19 cellular contexts compared by ENCODE assay signal in genomic region chr2:16034975-16035746, GRCh38.
A peak's percentile ranks its signal among the peaks of the same experiment; 100 is the strongest.
DNase-seq lines count a peak whose midpoint lies in the region; FAIRE-seq and TF ChIP-seq lines count a peak whose summit lies in the region.
"Had no signal": no experiment of that assay in that cellular context is flagged by ENCODE, and none has a peak within 500 bp of the region (broad histone marks: within the 10 kb centered on the region; RNA-seq: fewer than 3 reads in every experiment).

No MANE protein-coding gene starts in this region.

- POLR2A ChIA-PET in H1 (lab: Charles Lee; ENCODE audit: partially characterized antibody): no interaction called here

- peak overlapping the region; percentile 24 for H3K4me3 Mint-ChIP-seq in neural crest cell
- H3K4me3 Mint-ChIP-seq: CD4-positive, alpha-beta T cell; H9 had no signal

- no peak overlapping the region for H2BK5ac ChIP-seq in H1 (ENCODE audit: low read depth, low read length)
- no peak overlapping the region for H2BK5ac ChIP-seq in neuronal stem cell (ENCODE audit: low read length)

- H3K14ac ChIP-seq in H1 (ENCODE audit: insufficient read length): no peak overlapping the region
- H3K14ac ChIP-seq in neuronal stem cell (ENCODE audit: low read length): no peak overlapping the region

- H3K27ac ChIP-seq in H1 (ENCODE audit: low read depth, low read length) (no peak overlapping the region), neuronal stem cell (replicated peaks; ENCODE audit: low read length) (no peak overlapping the region)
- H3K27ac ChIP-seq: C4-2B, GM23248 had no signal

- H3K9me3 ChIP-seq in Loucy (ENCODE audit: insufficient read depth, low read depth, low read length) (no peaks in the 10 kb centered on the region), H1 (ENCODE audit: insufficient read depth in 2 of 2, low read depth in 1 of 2, low read length in 1 of 2) (no peaks in the 10 kb centered on the region), neuronal stem cell (replicated peaks in 1 of 2; ENCODE audit: control insufficient read depth in 2 of 2, insufficient read depth in 1 of 2, low read depth in 1 of 2, low read length in 2 of 2) (no peaks in the 10 kb centered on the region)
- H3K9me3 ChIP-seq: Caco-2 had no signal

- no peaks in the 10 kb centered on the region for H3K36me3 ChIP-seq in Loucy (ENCODE audit: insufficient read depth, low read length)
- H3K36me3 ChIP-seq in H1 (ENCODE audit: control insufficient read depth in 2 of 4, insufficient read depth in 4 of 4, low read length in 3 of 4): no peaks in the 10 kb centered on the region
- no peaks in the 10 kb centered on the region for H3K36me3 ChIP-seq in neuronal stem cell (replicated peaks in 1 of 2; ENCODE audit: control insufficient read depth in 2 of 2, insufficient read depth in 2 of 2, low read length in 2 of 2)

- WGBS in H1 (ENCODE audit: extremely low coverage in 1 of 2, insufficient coverage in 1 of 2, insufficient read length in 1 of 2, insufficient replicate concordance in 2 of 2, low coverage in 1 of 2, low lambda C conversion rate in 2 of 2, missing lambda C conversion rate in 1 of 2), 2 experiments: 94% methylated on average over 10 of the region's 10 CpGs; no CpG with 5 or more reads in 1 of the 2 experiments
- no CpG with 5 or more reads among the region's 10 CpGs for WGBS in neuronal stem cell (ENCODE audit: extremely low coverage in 2 of 2, insufficient read length in 2 of 2, insufficient replicate concordance in 1 of 2), 2 donors

- CTCF ChIA-PET in H1 (lab: Charles Lee; ENCODE audit: partially characterized antibody): interaction anchor here (0.5 to 7.3 kb wide), 24 partner anchors 10 to 399 kb away, joined by 3 to 120 read pairs (median 4); partner anchors contain the start of gene MYCN

- no peak overlapping the region for H3K9ac ChIP-seq in Loucy (ENCODE audit: low read depth, low read length, poor library complexity, severe bottlenecking)
- no peak overlapping the region for H3K9ac ChIP-seq in H1 (replicated peaks in 1 of 4; ENCODE audit: extremely low read depth in 1 of 4, low read depth in 3 of 4, low read length in 3 of 4)
- no peak overlapping the region for H3K9ac ChIP-seq in neuronal stem cell (ENCODE audit: low read depth, low read length, poor library complexity)
- H3K9ac ChIP-seq: GM23248 had no signal

- peak overlapping the region; percentile 24; the same call in 1 of the 2 replicates for H2BK15ac ChIP-seq in H1 (ENCODE audit: low read length)
- no peak overlapping the region for H2BK15ac ChIP-seq in neuronal stem cell (ENCODE audit: low read length)

- DNase-seq in H1 (ENCODE audit: low read depth in 1 of 2, low spot score in 2 of 2) (no peak), neural crest cell (ENCODE audit: low read depth, low spot score) (no peak), 8988T (no peak), A172 (ENCODE audit: low spot score) (no peak), NCI-H510A (lab: John Stamatoyannopoulos, UW) (no peak), neuronal stem cell (ENCODE audit: low spot score) (no peak)
- DNase-seq: Caco-2; CD4-positive, alpha-beta T cell; GM23248; H9; IMR-90 had no signal

- no peak overlapping the region for H3K4me2 ChIP-seq in Loucy (ENCODE audit: low read depth, low read length, poor library complexity, severe bottlenecking)
- no peak overlapping the region for H3K4me2 ChIP-seq in H1 (ENCODE audit: insufficient read depth in 1 of 2, low read depth in 2 of 2, low read length in 2 of 2)
- H3K4me2 ChIP-seq in neuronal stem cell (ENCODE audit: insufficient read depth, low read length, poor library complexity, severe bottlenecking): no peak overlapping the region

- no peak overlapping the region for H4K8ac ChIP-seq in H1 (ENCODE audit: extremely low read depth, insufficient read depth, low read length)
- H4K8ac ChIP-seq in neuronal stem cell (ENCODE audit: low read depth, low read length): no peak overlapping the region

- no peak overlapping the region for H2BK20ac ChIP-seq in H1 (ENCODE audit: low read length)

- H4K20me1 ChIP-seq in Loucy (ENCODE audit: insufficient read depth, low read length, poor library complexity, severe bottlenecking) (no peaks in the 10 kb centered on the region), H1 (replicated peaks in 1 of 2; ENCODE audit: control insufficient read depth in 1 of 2, insufficient read depth in 2 of 2, low read length in 2 of 2) (no peaks in the 10 kb centered on the region)

- TF ChIP-seq CTCF in Loucy (conservative IDR thresholded peaks at IDR 0.05; ENCODE audit: low read length): peak; percentile 26; the same call in 1 of the 2 replicates
- no peak for TF ChIP-seq CTCF in H1 (IDR thresholded peaks at IDR 0.05; ENCODE audit: control extremely low read depth in 1 of 3, insufficient read depth in 1 of 3, low read depth in 1 of 3, low read length in 3 of 3)
- TF ChIP-seq CTCF in neural crest cell (conservative IDR thresholded peaks at IDR 0.05): no peak

- H3K18ac ChIP-seq in H1 (ENCODE audit: extremely low read depth, low read length) (no peak overlapping the region), neuronal stem cell (ENCODE audit: low read length) (no peak overlapping the region)

- H2BK12ac ChIP-seq in H1 (ENCODE audit: low read depth, low read length) (no peak overlapping the region), neuronal stem cell (ENCODE audit: low read length) (no peak overlapping the region)

- H3K79me1 ChIP-seq in H1 (ENCODE audit: low read depth, low read length) (no peaks in the 10 kb centered on the region), neuronal stem cell (ENCODE audit: low read depth, low read length) (no peaks in the 10 kb centered on the region)

- FAIRE-seq in H1 (lab: Jason Lieb, UNC): no peak
- FAIRE-seq: D721Med, G401.6, GM12891, GM19239, HTR-8/SVneo, K562 had no signal

- H3K36me3 Mint-ChIP-seq in neural crest cell (ENCODE audit: low read depth): no peaks in the 10 kb centered on the region

- H3K79me2 ChIP-seq in Loucy (ENCODE audit: insufficient read depth, low read length) (no peaks in the 10 kb centered on the region), H1 (ENCODE audit: control insufficient read depth in 1 of 2, insufficient read depth in 2 of 2, low read length in 2 of 2) (no peaks in the 10 kb centered on the region)

- H3K4me1 ChIP-seq in Loucy (ENCODE audit: insufficient read depth, low read length, poor library complexity, severe bottlenecking) (no peaks in the 10 kb centered on the region), H1 (replicated peaks in 1 of 4; ENCODE audit: control insufficient read depth in 3 of 4, insufficient read depth in 4 of 4, low read length in 3 of 4) (peaks cover 2 to 10% (median 4%) of the 10 kb centered on the region in 4 experiments), neuronal stem cell (ENCODE audit: control insufficient read depth in 2 of 2, insufficient read depth in 1 of 2, low read depth in 1 of 2, low read length in 2 of 2) (peaks cover 33 to 39% of the 10 kb centered on the region in 2 donors)

- TF ChIP-seq RAD21 in H1 (IDR thresholded peaks at IDR 0.05 in 1 of 2, conservative IDR thresholded peaks at IDR 0.05 in 1 of 2; ENCODE audit: low read depth in 2 of 2, low read length in 2 of 2): no peak

- no peak overlapping the region for H4K5ac ChIP-seq in H1 (ENCODE audit: insufficient read length, low read depth, low read length)

- H3K23ac ChIP-seq in H1 (ENCODE audit: insufficient read length) (no peak overlapping the region), neuronal stem cell (ENCODE audit: low read depth, low read length, poor library complexity) (no peak overlapping the region)

- H3K27me3 ChIP-seq in Loucy (ENCODE audit: insufficient read depth, low read length, poor library complexity, severe bottlenecking): no peaks in the 10 kb centered on the region
- H3K27me3 ChIP-seq in H1 (replicated peaks in 1 of 4; ENCODE audit: control insufficient read depth in 3 of 4, extremely low read depth in 1 of 4, insufficient read depth in 3 of 4, low read length in 3 of 4): no peaks in the 10 kb centered on the region
- H3K27me3 ChIP-seq in neuronal stem cell (ENCODE audit: control insufficient read depth in 3 of 3, insufficient read depth in 3 of 3, low read depth in 1 of 3, low read length in 3 of 3): no peaks in the 10 kb centered on the region

- H2BK120ac ChIP-seq in H1 (replicated peaks; ENCODE audit: low read depth, low read length) (no peak overlapping the region), neuronal stem cell (ENCODE audit: low read depth, low read length) (no peak overlapping the region)

- no peaks in the 10 kb centered on the region for H3K27me3 Mint-ChIP-seq in neural crest cell (ENCODE audit: low read depth)
- H3K27me3 Mint-ChIP-seq: CD4-positive, alpha-beta T cell had no signal

- no peak overlapping the region for H3K56ac ChIP-seq in H1 (replicated peaks; ENCODE audit: insufficient read length, low read depth, low read length)

- no peak overlapping the region for H3K4me3 ChIP-seq in Loucy (ENCODE audit: low read length, poor library complexity, severe bottlenecking)
- H3K4me3 ChIP-seq in H1 (ENCODE audit: extremely low read depth in 1 of 4, insufficient read depth in 2 of 4, low read depth in 3 of 4, low read length in 4 of 4): no peak overlapping the region
- no peak overlapping the region for H3K4me3 ChIP-seq in neuronal stem cell (ENCODE audit: low read length in 2 of 2)
- H3K4me3 ChIP-seq: GM23248, K562 had no signal

- no peak overlapping the region for H4K91ac ChIP-seq in H1 (replicated peaks; ENCODE audit: insufficient read length, low read length)
- H4K91ac ChIP-seq in neuronal stem cell (ENCODE audit: low read depth, low read length, poor library complexity): no peak overlapping the region

- H3K23me2 ChIP-seq in H1 (ENCODE audit: low read depth, low read length): no peaks in the 10 kb centered on the region; the same call in 1 of the 2 replicates

- no peak for TF ChIP-seq EP300 in H1 (IDR thresholded peaks at IDR 0.05; ENCODE audit: borderline replicate concordance in 1 of 2, low read depth in 2 of 2, low read length in 2 of 2)

- no peak overlapping the region for H2AK5ac ChIP-seq in H1 (ENCODE audit: low read depth, low read length)
- H2AK5ac ChIP-seq in neuronal stem cell (ENCODE audit: low read depth, low read length): no peak overlapping the region

- H3K4me1 Mint-ChIP-seq in neural crest cell: peaks cover 83% of the 10 kb centered on the region

- no peaks in the 10 kb centered on the region for H3K9me2 ChIP-seq in Loucy (replicated peaks; ENCODE audit: low read depth, low read length)

- H3K9me3 Mint-ChIP-seq in neural crest cell: no peaks in the 10 kb centered on the region
- H3K9me3 Mint-ChIP-seq: CD4-positive, alpha-beta T cell; H9 had no signal

- H2AFZ ChIP-seq in Loucy (ENCODE audit: low read length) (no peak overlapping the region), H1 (ENCODE audit: low read length) (no peak overlapping the region), neuronal stem cell (ENCODE audit: low read length) (no peak overlapping the region)
- H2AFZ ChIP-seq: GM23248 had no signal

- H3K27ac Mint-ChIP-seq in neural crest cell (ENCODE audit: unreplicated experiment): no peak overlapping the region
- H3K27ac Mint-ChIP-seq: CD4-positive, alpha-beta T cell had no signal

- H3F3A ChIP-seq in Loucy (ENCODE audit: low read depth): no peaks in the 10 kb centered on the region

- TF ChIP-seq POLR2A in H1 (IDR thresholded peaks at IDR 0.05; ENCODE audit: control extremely low read depth in 1 of 2, low read depth in 2 of 2, low read length in 2 of 2): no peak

- H3K4ac ChIP-seq in H1 (replicated peaks; ENCODE audit: insufficient read length, low read depth, low read length): no peak overlapping the region
- H3K4ac ChIP-seq in neuronal stem cell (ENCODE audit: low read length): no peak overlapping the region

TF ChIP-seq in H1, 55 proteins besides CTCF, POLR2A, EP300 and RAD21 (continues in another document):
- TF ChIP-seq KDM5A (IDR thresholded peaks at IDR 0.05; ENCODE audit: low read length): no peak
